Comparison of ENCODE assay signal across 11 cellular contexts in the genomic region with DNA sequence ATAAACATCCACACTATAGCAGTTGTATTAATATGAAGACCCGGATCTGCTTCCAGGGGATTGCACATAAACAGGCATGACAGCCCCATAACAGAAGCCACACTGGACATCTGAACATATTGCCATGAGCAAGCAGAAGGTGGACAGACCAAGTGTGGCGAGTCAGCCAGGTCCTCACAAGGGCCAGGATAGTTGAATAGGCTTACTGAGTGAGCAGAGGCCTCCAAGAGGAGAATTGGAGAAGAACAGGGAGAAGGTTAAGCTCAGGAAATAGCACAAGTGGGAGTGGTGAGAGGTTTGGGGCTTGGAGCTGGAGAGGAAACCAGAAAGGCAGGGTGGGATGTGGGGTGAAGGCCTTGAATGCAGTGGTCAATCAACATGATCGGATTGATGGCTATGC. TPM values are rescaled to one million over a fixed set of nuclear protein-coding genes. Genes with fewer than 3 reads are reported as not detected.
A peak's percentile ranks its signal among the peaks of the same experiment; 100 is the strongest.
DNase-seq lines count a peak whose midpoint lies in the region; ATAC-seq, FAIRE-seq and TF ChIP-seq lines count a peak whose summit lies in the region.
"Had no signal": no experiment of that assay in that cellular context is flagged by ENCODE, and none has a peak within 500 bp of the region (broad histone marks: within the 10 kb centered on the region; RNA-seq: fewer than 3 reads in every experiment).

No MANE protein-coding gene starts in this region.

- BruUV-seq in K562 (replicated peaks; lab: Mats Ljungman, UMichigan): no TSS peak

- in situ Hi-C loops in K562 (cut with MboI): no loop called here

- no peak for TF ChIP-seq POLR2A in K562 (conservative IDR thresholded peaks at IDR 0.05)

- CTCF ChIA-PET in K562 (lab: Yijun Ruan, JAX; ENCODE audit: low intra/inter-chr PET ratio): interaction anchor here (0.7 kb wide), 1 partner anchor 43 kb away, joined by 3 read pairs; no protein-coding TSS in a partner anchor

- H3K4me3 ChIP-seq in K562 (no peak overlapping the region), mucosa of descending colon (no peak overlapping the region), pancreas (no peak overlapping the region)
- H3K4me3 ChIP-seq: esophagus squamous epithelium, lower lobe of right lung had no signal

- WGBS in K562 (ENCODE audit: insufficient coverage, low coverage, missing lambda C conversion rate): 21% methylated on average over 3 of the region's 3 CpGs
- 86 to 90% methylated on average over 3 of the region's 3 CpGs for WGBS in pancreas, 2 donors

- no peaks in the 10 kb centered on the region for H3K9me1 ChIP-seq in K562 (ENCODE audit: control insufficient read depth, insufficient read depth, low read length)

- FAIRE-seq in G401.6 (lab: Jason Lieb, UNC) (peak; percentile 77), K562 (lab: Jason Lieb, UNC) (peak; percentile 81), pancreas (lab: Jason Lieb, UNC) (no peak)

- intact Hi-C loops in K562 (cut with micrococcal nuclease) (no loop called here), mucosa of descending colon (cut with DNase I, micrococcal nuclease) (no loop called here), pancreas (cut with DNase I) (no loop called here)

- no peak overlapping the region for H2AFZ ChIP-seq in K562 (ENCODE audit: low read depth, low read length)

- H3K4me2 ChIP-seq in K562 (ENCODE audit: insufficient read depth, low read length): no peak overlapping the region

- H3K9ac ChIP-seq in K562 (ENCODE audit: insufficient read depth in 1 of 2, low read depth in 2 of 2, low read length in 2 of 2): no peak overlapping the region

- H3K27ac ChIP-seq in K562 (ENCODE audit: extremely low read depth, low read depth, low read length): no peak overlapping the region
- H3K27ac ChIP-seq in pancreas: no peak overlapping the region
- no peak overlapping the region for H3K27ac ChIP-seq in caudate nucleus (ENCODE audit: low read depth, low read length)
- H3K27ac ChIP-seq: esophagus squamous epithelium, lower lobe of right lung had no signal

- H3K27me3 ChIP-seq in K562 (ENCODE audit: control insufficient read depth in 2 of 2, insufficient read depth in 2 of 2, low read length in 2 of 2) (no peaks in the 10 kb centered on the region), pancreas (no peaks in the 10 kb centered on the region)
- H3K27me3 ChIP-seq: esophagus squamous epithelium had no signal

- TF ChIP-seq RAD21 in K562 (CRISPR knock-in tag; conservative IDR thresholded peaks at IDR 0.05 in 1 of 2, IDR thresholded peaks at IDR 0.05 in 1 of 2): no peak

- H3K9me3 ChIP-seq in K562 (replicated peaks; ENCODE audit: control insufficient read depth, insufficient read depth, low read depth, low read length): no peaks in the 10 kb centered on the region
- H3K9me3 ChIP-seq in mucosa of descending colon: no peaks in the 10 kb centered on the region
- H3K9me3 ChIP-seq in pancreas: no peaks in the 10 kb centered on the region
- H3K9me3 ChIP-seq: esophagus squamous epithelium, lower lobe of right lung had no signal

- H3K36me3 ChIP-seq in K562 (ENCODE audit: control insufficient read depth, insufficient read depth, low read length) (peaks cover 19% of the 10 kb centered on the region; the same call in 1 of the 3 replicates), mucosa of descending colon (ENCODE audit: low read depth) (no peaks in the 10 kb centered on the region), pancreas (peaks cover 0 to 11% (median 2%) of the 10 kb centered on the region in 3 donors)

- H4K20me1 ChIP-seq in K562 (replicated peaks; ENCODE audit: control insufficient read depth, insufficient read depth, low read length): no peaks in the 10 kb centered on the region

- POLR2A ChIA-PET in K562 (lab: Yijun Ruan, JAX): interaction anchor here (0.7 to 0.9 kb wide), 3 partner anchors 10 to 263 kb away, joined by 3 to 4 read pairs (median 3); no protein-coding TSS in a partner anchor

- H3K79me2 ChIP-seq in K562 (ENCODE audit: control insufficient read depth, insufficient read depth, low read length): no peaks in the 10 kb centered on the region

- peaks cover 0 to 6% of the 10 kb centered on the region in 2 experiments; a peak in 2 of 5 replicates for H3K4me1 ChIP-seq in K562 (replicated peaks in 1 of 2; ENCODE audit: control insufficient read depth in 2 of 2, insufficient read depth in 2 of 2, low read length in 2 of 2)
- H3K4me1 ChIP-seq in mucosa of descending colon (ENCODE audit: low read depth): no peaks in the 10 kb centered on the region
- H3K4me1 ChIP-seq in pancreas: no peaks in the 10 kb centered on the region
- H3K4me1 ChIP-seq: esophagus squamous epithelium, lower lobe of right lung had no signal

- TF ChIP-seq CTCF in K562 (IDR thresholded peaks at IDR 0.05 in 2 of 3, conservative IDR thresholded peaks at IDR 0.05 in 1 of 3; ENCODE audit: insufficient read depth in 2 of 3, low read depth in 1 of 3, low read length in 3 of 3) (0 out of 6 replicates have a peak, but pooled peaks of 2 of the 3 experiments have one; percentile 10 to 16), mucosa of descending colon (IDR thresholded peaks at IDR 0.05) (no peak), pancreas (IDR thresholded peaks at IDR 0.05) (no peak)

- peak; percentile 52 for DNase-seq in M059J (ENCODE audit: low read depth)
- DNase-seq in K562 (ENCODE audit: extremely low read depth in 1 of 4, low spot score in 3 of 4): peak; percentile 38 to 56 (median 54)
- DNase-seq in mucosa of descending colon: no peak
- DNase-seq in pancreas: no peak
- no peak for DNase-seq in caudate nucleus (lab: John Stamatoyannopoulos, UW)
- no peak for DNase-seq in putamen (ENCODE audit: low spot score)
- DNase-seq: activated CD4-positive, alpha-beta T cell treated with anti-CD3 and anti-CD28 coated beads, Interleukin-2, amount 10 ng/mL, durations not matched to agents 7 days and 5 days; activated naive CD8-positive, alpha-beta T cell treated with anti-CD3 and anti-CD28 coated beads, Interleukin-2, amount 50 U/mL, for 24 hours; esophagus squamous epithelium; lower lobe of right lung had no signal

- peak; percentile 79 for ATAC-seq in K562
- peak; percentile 36 for ATAC-seq in mucosa of descending colon
- ATAC-seq in pancreas: no peak
- ATAC-seq: activated naive CD8-positive, alpha-beta T cell treated with anti-CD3 and anti-CD28 coated beads, Interleukin-2, amount 50 U/mL, for 24 hours; lower lobe of right lung had no signal

- no peak for TF ChIP-seq EP300 in K562 (IDR thresholded peaks at IDR 0.05; ENCODE audit: low read length)

TF ChIP-seq in K562, 482 proteins besides CTCF, POLR2A, EP300 and RAD21:
- no peak for TF ChIP-seq ZNF507 (tag; conservative IDR thresholded peaks at IDR 0.05)
- no peak for TF ChIP-seq SP2 (IDR thresholded peaks at IDR 0.05; ENCODE audit: extremely low read depth, low read depth, low read length, poor library complexity, severe bottlenecking)
- TF ChIP-seq NFXL1 (CRISPR knock-in tag; IDR thresholded peaks at IDR 0.05): no peak
TF ChIP-seq in K562: peak in this region for 0.

RNA-seq across cellular contexts. Expression of a gene that starts 10.8 kb away (rescaled TPM):
- 10.2 and 11.0 TPM in 2 replicates for total RNA-seq in M059J (2014; rRNA removed; shearing (Covaris generic))
- total RNA-seq in K562 (2011; cell fraction: chromatin; rRNA removed; ENCODE audit: low replicate concordance): 4.6 and 15.0 TPM in 2 replicates
- total RNA-seq in K562 (2011; cell fraction: nucleolus; rRNA removed): 15.7 and 22.2 TPM in 2 replicates
- total RNA-seq in K562 (2011; cell fraction: nucleoplasm; rRNA removed): 13.6 and 16.2 TPM in 2 replicates
- 3.6 and 5.4 TPM in 2 replicates for total RNA-seq in K562 (2014; rRNA removed)
- total RNA-seq in K562 (2014; rRNA removed; fragmentation: Illumina TruSeq; extraction: Trizol): 0.96 and 1.5 TPM in 2 replicates
- total RNA-seq in K562 (2015; rRNA removed; fragmentation: Illumina TruSeq; extraction: Trizol): 2.4 and 3.0 TPM in 2 replicates
- total RNA-seq in K562 (2021): 13.1 and 14.9 TPM in 2 replicates
- 1.3 and 2.6 TPM in 2 replicates for polyA plus RNA-seq in K562 (2011; rRNA removed)
- 2.8 and 7.0 TPM in 2 replicates for polyA plus RNA-seq in K562 (2011; cell fraction: cytosol; rRNA removed)
- 2.6 and 5.4 TPM in 2 replicates for polyA plus RNA-seq in K562 (2011; cell fraction: nucleus; rRNA removed)
- polyA plus RNA-seq in K562 (2012): 9.2 and 10.4 TPM in 2 replicates
- polyA plus RNA-seq in K562 (2014; fragmentation: Illumina TruSeq; extraction: Trizol): 7.4 and 9.7 TPM in 2 replicates
- under 1 TPM; 0.65 to 0.98 TPM for polyA plus RNA-seq in K562 (2014; fragmentation: Nextera tagmentation; extraction: Ambion mirVana)
- polyA plus RNA-seq in K562 (2014; rRNA removed): 4.2 and 4.4 TPM in 2 replicates
- polyA minus RNA-seq in K562 (2011; rRNA and poly(A)+ RNA removed): 2.1 and 2.5 TPM in 2 replicates
- polyA minus RNA-seq in K562 (2011; cell fraction: cytosol; rRNA and poly(A)+ RNA removed): 13.7 and 13.8 TPM in 2 replicates
- 4.8 and 4.9 TPM in 2 replicates for polyA minus RNA-seq in K562 (2011; cell fraction: nucleus; rRNA and poly(A)+ RNA removed)
- total RNA-seq in mucosa of descending colon: 10 to 100 TPM; 26.6 to 47.8 (median 35.6) TPM
- 10 to 100 TPM in 2 of 6 donors, 1 to 10 TPM in 4; 5.4 to 14.2 (median 7.9) TPM for total RNA-seq in pancreas
- polyA plus RNA-seq in pancreas: 1 to 10 TPM; 6.3 to 7.6 TPM

RNA-seq across cellular contexts. Expression of a gene that starts 31.5 kb away (rescaled TPM):
- 3.1 and 6.1 TPM in 2 replicates for total RNA-seq in M059J (2014; rRNA removed; shearing (Covaris generic))
- total RNA-seq in K562 (2011; cell fraction: chromatin; rRNA removed; ENCODE audit: low replicate concordance): 74.3 and 112 TPM in 2 replicates
- total RNA-seq in K562 (2011; cell fraction: nucleolus; rRNA removed): 59.2 and 64.6 TPM in 2 replicates
- total RNA-seq in K562 (2011; cell fraction: nucleoplasm; rRNA removed): 69.7 and 90.4 TPM in 2 replicates
- 15.1 and 18.3 TPM in 2 replicates for total RNA-seq in K562 (2014; rRNA removed)
- 8.5 and 10.4 TPM in 2 replicates for total RNA-seq in K562 (2014; rRNA removed; fragmentation: Illumina TruSeq; extraction: Trizol)
- total RNA-seq in K562 (2015; rRNA removed; fragmentation: Illumina TruSeq; extraction: Trizol): 10.9 and 13.3 TPM in 2 replicates
- 23.9 and 24.0 TPM in 2 replicates for total RNA-seq in K562 (2021)
- polyA plus RNA-seq in K562 (2011; rRNA removed): 15.8 and 21.7 TPM in 2 replicates
- 16.3 and 16.9 TPM in 2 replicates for polyA plus RNA-seq in K562 (2011; cell fraction: cytosol; rRNA removed)
- 59.5 and 77.3 TPM in 2 replicates for polyA plus RNA-seq in K562 (2011; cell fraction: nucleus; rRNA removed)
- 10.6 and 11.5 TPM in 2 replicates for polyA plus RNA-seq in K562 (2012)
- 14.5 and 14.8 TPM in 2 replicates for polyA plus RNA-seq in K562 (2014; fragmentation: Illumina TruSeq; extraction: Trizol)
- polyA plus RNA-seq in K562 (2014; fragmentation: Nextera tagmentation; extraction: Ambion mirVana): 1 to 10 TPM; 2.3 to 3.3 TPM
- polyA plus RNA-seq in K562 (2014; rRNA removed): 13.5 and 17.1 TPM in 2 replicates
- 27.1 and 32.0 TPM in 2 replicates for polyA minus RNA-seq in K562 (2011; rRNA and poly(A)+ RNA removed)
- 17.7 and 18.3 TPM in 2 replicates for polyA minus RNA-seq in K562 (2011; cell fraction: cytosol; rRNA and poly(A)+ RNA removed)
- polyA minus RNA-seq in K562 (2011; cell fraction: nucleus; rRNA and poly(A)+ RNA removed): 28.8 and 31.0 TPM in 2 replicates
- 10 to 100 TPM; 26.0 to 52.0 (median 28.8) TPM for total RNA-seq in mucosa of descending colon
- 10 to 100 TPM; 15.3 to 29.4 (median 20.7) TPM for total RNA-seq in pancreas
- polyA plus RNA-seq in pancreas: 10 to 100 TPM; 16.0 to 28.5 TPM

Comparison
In these comparisons a context has a peak if more than half of its experiments do, and no peak if none do; other contexts are left out.
1. DNase-seq: peak in M059J (single experiment) and K562 (4 of 4); none in mucosa of descending colon (0 of 3), pancreas (0 of 6), caudate nucleus (0 of 61) and putamen (single experiment).
2. ATAC-seq: peak in K562 (single experiment) and mucosa of descending colon (single experiment); none in pancreas (0 of 4).
3. CTCF ChIP-seq: peak in K562 (2 of 3); none in mucosa of descending colon (single experiment) and pancreas (0 of 4).